ENCODE assay signal across 17 cellular contexts in the genomic region with DNA sequence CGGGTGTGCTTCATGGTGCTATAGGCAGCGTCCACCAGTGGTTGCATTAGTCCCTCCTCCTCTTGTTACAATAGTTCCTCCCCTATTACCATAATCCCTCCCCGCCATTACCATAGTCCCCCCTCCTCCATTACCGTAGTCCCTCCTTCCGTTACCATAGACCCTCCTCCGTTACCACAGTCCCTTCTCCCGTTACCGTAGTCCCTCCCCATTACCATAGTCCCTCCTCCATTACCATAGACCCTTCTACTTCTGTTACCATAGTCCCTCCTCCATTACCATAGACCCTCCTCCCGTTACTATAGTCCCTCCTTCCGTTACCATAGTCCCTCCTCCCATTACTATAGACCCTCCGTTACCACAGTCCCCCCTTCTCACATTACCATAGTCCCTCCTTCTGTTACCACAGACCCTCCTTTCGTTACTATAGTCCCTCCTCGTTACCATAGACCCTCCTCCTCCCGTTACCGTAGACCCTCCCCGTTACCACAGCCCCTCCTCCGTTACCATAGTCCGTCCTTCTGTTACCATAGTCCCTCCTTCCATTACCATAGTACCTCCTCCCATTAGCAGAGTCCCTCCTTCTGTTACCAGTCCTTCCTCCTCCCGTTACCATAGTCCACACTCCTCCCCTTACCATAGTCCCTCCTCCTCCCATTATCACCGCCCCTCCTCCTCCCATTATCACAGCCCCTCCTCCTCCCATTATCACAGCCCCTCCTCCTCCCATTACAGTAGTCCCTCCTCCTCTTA.
DNase-seq lines count a peak whose midpoint lies in the region; ATAC-seq, FAIRE-seq and TF ChIP-seq lines count a peak whose summit lies in the region.
"Had no signal": no experiment of that assay in that cellular context is flagged by ENCODE, and none has a peak within 500 bp of the region (broad histone marks: within the 10 kb centered on the region; RNA-seq: fewer than 3 reads in every experiment).

No MANE protein-coding gene starts in this region.

- H3K4me2 ChIP-seq in IMR-90 (ENCODE audit: low read depth, low read length) = no peak overlapping the region
- no peak overlapping the region for H3K4me2 ChIP-seq in H1 (ENCODE audit: insufficient read depth in 1 of 2, low read depth in 2 of 2, low read length in 2 of 2)
- no peak overlapping the region for H3K4me2 ChIP-seq in mesendoderm (ENCODE audit: low read length)

- no peaks in the 10 kb centered on the region for H3K27me3 ChIP-seq in IMR-90 (ENCODE audit: control insufficient read depth, insufficient read depth, low read length)
- no peaks in the 10 kb centered on the region for H3K27me3 ChIP-seq in H1 (replicated peaks in 1 of 4; ENCODE audit: control insufficient read depth in 3 of 4, extremely low read depth in 1 of 4, insufficient read depth in 3 of 4, low read length in 3 of 4)
- no peaks in the 10 kb centered on the region for H3K27me3 ChIP-seq in mesendoderm (ENCODE audit: insufficient read depth, low read length, poor library complexity)
- no peaks in the 10 kb centered on the region for H3K27me3 ChIP-seq in small intestine (ENCODE audit: control insufficient read depth in 2 of 2, insufficient read depth in 2 of 2, low read length in 2 of 2)
- H3K27me3 ChIP-seq: sigmoid colon had no signal

- H2BK120ac ChIP-seq in IMR-90 (ENCODE audit: low read depth, low read length) (no peak overlapping the region), H1 (replicated peaks; ENCODE audit: low read depth, low read length) (no peak overlapping the region), mesendoderm (ENCODE audit: low read depth, low read length) (no peak overlapping the region)

- CTCF ChIA-PET in IMR-90 (lab: Yijun Ruan, JAX) = no interaction called here
- CTCF ChIA-PET in H1 (lab: Charles Lee; ENCODE audit: partially characterized antibody) = no interaction called here

- H2BK12ac ChIP-seq in H1 (ENCODE audit: low read depth, low read length) = 0 out of 2 replicates have a peak overlapping the region, but pooled peaks have one; percentile 68

- dilution Hi-C loops in IMR-90 (cut with HindIII; ENCODE audit: low sequenced_read_pairs, unreplicated experiment) = no loop called here

- DNase-seq in Caki2 (ENCODE audit: low read depth) = peak; percentile 99
- no peak for DNase-seq in IMR-90
- peak in 1 of 2 experiments; percentile 23 for DNase-seq in H1 (ENCODE audit: low read depth in 1 of 2, low spot score in 2 of 2)
- DNase-seq in mesendoderm = peak; percentile 74
- no peak for DNase-seq in small intestine
- no peak for DNase-seq in GM19240 (ENCODE audit: insufficient read length, low spot score)
- no peak for DNase-seq in caudate nucleus (lab: John Stamatoyannopoulos, UW)
- DNase-seq: activated CD8-positive, alpha-beta memory T cell treated with anti-CD3 and anti-CD28 coated beads, Interleukin-2, amount 50 U/mL, for 4 hours; activated gamma-delta T cell; AML-193; GF-D8; MV-4-11; NCI-H2081; sigmoid colon had no signal

- no peaks in the 10 kb centered on the region for H3K9me3 ChIP-seq in IMR-90 (ENCODE audit: control insufficient read depth, insufficient read depth, low read length)
- H3K9me3 ChIP-seq in H1 (ENCODE audit: insufficient read depth in 2 of 2, low read depth in 1 of 2, low read length in 1 of 2) = no peaks in the 10 kb centered on the region
- H3K9me3 ChIP-seq in small intestine (ENCODE audit: control insufficient read depth, low read depth) = no peaks in the 10 kb centered on the region
- H3K9me3 ChIP-seq: sigmoid colon, thoracic aorta had no signal

- H3K14ac ChIP-seq in IMR-90 (replicated peaks; ENCODE audit: low read depth, low read length) = no peak overlapping the region
- H3K14ac ChIP-seq in H1 (ENCODE audit: insufficient read length) = no peak overlapping the region

- intact Hi-C loops in IMR-90 (cut with micrococcal nuclease) = no loop called here

- H3K56ac ChIP-seq in IMR-90 (ENCODE audit: extremely low read depth, insufficient read depth, low read length) (no peak overlapping the region), H1 (replicated peaks; ENCODE audit: insufficient read length, low read depth, low read length) (no peak overlapping the region), mesendoderm (ENCODE audit: low read length) (no peak overlapping the region)

- H3K4me3 ChIP-seq in IMR-90 (ENCODE audit: insufficient read depth, low read depth, low read length) (no peak overlapping the region), H1 (ENCODE audit: extremely low read depth in 1 of 4, insufficient read depth in 2 of 4, low read depth in 3 of 4, low read length in 4 of 4) (no peak overlapping the region), mesendoderm (ENCODE audit: low read length) (no peak overlapping the region), small intestine (ENCODE audit: low read depth in 1 of 2, low read length in 2 of 2) (no peak overlapping the region)
- H3K4me3 ChIP-seq: sigmoid colon, thoracic aorta had no signal

- H3K9ac ChIP-seq in IMR-90 (ENCODE audit: low read depth, low read length) = no peak overlapping the region
- H3K9ac ChIP-seq in H1 (replicated peaks in 1 of 4; ENCODE audit: extremely low read depth in 1 of 4, low read depth in 3 of 4, low read length in 3 of 4) = no peak overlapping the region
- no peak overlapping the region for H3K9ac ChIP-seq in mesendoderm (ENCODE audit: low read length)

- H3K18ac ChIP-seq in IMR-90 (ENCODE audit: low read depth, low read length) (no peak overlapping the region), H1 (ENCODE audit: extremely low read depth, low read length) (no peak overlapping the region), mesendoderm (ENCODE audit: low read length) (no peak overlapping the region)

- H3K4ac ChIP-seq in IMR-90 (ENCODE audit: low read depth, low read length) (no peak overlapping the region; the same call in 1 of the 2 replicates), H1 (replicated peaks; ENCODE audit: insufficient read length, low read depth, low read length) (no peak overlapping the region), mesendoderm (ENCODE audit: low read depth, low read length) (no peak overlapping the region)

- BruUV-seq in IMR-90 (replicated peaks; lab: Mats Ljungman, UMichigan) = no TSS peak

- H4K20me1 ChIP-seq in IMR-90 (ENCODE audit: insufficient read depth, low read length) (no peaks in the 10 kb centered on the region), H1 (replicated peaks in 1 of 2; ENCODE audit: control insufficient read depth in 1 of 2, insufficient read depth in 2 of 2, low read length in 2 of 2) (no peaks in the 10 kb centered on the region)

- peaks cover 4% of the 10 kb centered on the region; the same call in 1 of the 2 replicates for H3K23me2 ChIP-seq in H1 (ENCODE audit: low read depth, low read length)

- H3K9me1 ChIP-seq in IMR-90 (ENCODE audit: insufficient read depth, low read length) = peaks cover 3% of the 10 kb centered on the region; the same call in 1 of the 2 replicates

- H3K79me2 ChIP-seq in H1 (ENCODE audit: control insufficient read depth in 1 of 2, insufficient read depth in 2 of 2, low read length in 2 of 2) (no peaks in the 10 kb centered on the region), mesendoderm (ENCODE audit: control insufficient read depth, insufficient read depth, low read length) (no peaks in the 10 kb centered on the region)

- ATAC-seq in IMR-90 (ENCODE audit: low read depth) (no peak), GM18861 (IDR thresholded peaks at IDR 0.05; ENCODE audit: unreplicated experiment) (no peak)
- ATAC-seq: Panc1 had no signal

- FAIRE-seq in H1 (lab: Jason Lieb, UNC) = peak; percentile 70
- no peak for FAIRE-seq in small intestine (lab: Jason Lieb, UNC)

- H3K27ac ChIP-seq in IMR-90 (ENCODE audit: insufficient read depth, low read length) = no peak overlapping the region
- H3K27ac ChIP-seq in H1 (ENCODE audit: low read depth, low read length) = no peak overlapping the region
- no peak overlapping the region for H3K27ac ChIP-seq in mesendoderm (ENCODE audit: low read depth, low read length)
- H3K27ac ChIP-seq in small intestine (ENCODE audit: low read depth in 1 of 2, low read length in 1 of 2) = no peak overlapping the region
- no peak overlapping the region for H3K27ac ChIP-seq in caudate nucleus (ENCODE audit: low read depth, low read length)
- H3K27ac ChIP-seq: sigmoid colon, thoracic aorta had no signal

- 81% methylated on average over 8 of the region's 20 CpGs; no CpG with 5 or more reads in 1 of the 2 experiments for WGBS in IMR-90 (ENCODE audit: extremely low coverage in 2 of 2, insufficient read length in 1 of 2), 2 experiments
- WGBS in H1 (ENCODE audit: extremely low coverage in 1 of 2, insufficient coverage in 1 of 2, insufficient read length in 1 of 2, insufficient replicate concordance in 2 of 2, low coverage in 1 of 2, low lambda C conversion rate in 2 of 2, missing lambda C conversion rate in 1 of 2), 2 experiments = 83% methylated on average over 19 of the region's 20 CpGs; no CpG with 5 or more reads in 1 of the 2 experiments
- WGBS in mesendoderm (ENCODE audit: extremely low coverage, insufficient coverage, low lambda C conversion rate) = no CpG with 5 or more reads among the region's 20 CpGs
- WGBS in small intestine, 3 donors = 84 to 91% (median 89%) methylated on average over 20 of the region's 20 CpGs

- H2AK9ac ChIP-seq in IMR-90 (replicated peaks; ENCODE audit: low read depth, low read length, poor library complexity) = peak overlapping the region; percentile 16

- TF ChIP-seq EP300 in H1 (IDR thresholded peaks at IDR 0.05; ENCODE audit: borderline replicate concordance in 1 of 2, low read depth in 2 of 2, low read length in 2 of 2) = no peak

- POLR2A ChIA-PET in IMR-90 (lab: Charles Lee; ENCODE audit: unreplicated experiment) (no interaction called here), H1 (lab: Charles Lee; ENCODE audit: partially characterized antibody) (no interaction called here)

- H4K5ac ChIP-seq in IMR-90 (ENCODE audit: low read depth, low read length) (no peak overlapping the region), H1 (ENCODE audit: insufficient read length, low read depth, low read length) (no peak overlapping the region), mesendoderm (ENCODE audit: low read length) (no peak overlapping the region)

- H3K23ac ChIP-seq in IMR-90 (ENCODE audit: low read depth, low read length) (no peak overlapping the region), H1 (ENCODE audit: insufficient read length) (no peak overlapping the region), mesendoderm (ENCODE audit: low read length) (no peak overlapping the region)

- H2AFZ ChIP-seq in IMR-90 (replicated peaks; ENCODE audit: low read length, poor library complexity) (no peak overlapping the region), H1 (ENCODE audit: low read length) (no peak overlapping the region)

- H3K36me3 ChIP-seq in IMR-90 (ENCODE audit: control insufficient read depth, insufficient read depth, low read length) (peaks cover 10% of the 10 kb centered on the region), H1 (ENCODE audit: control insufficient read depth in 2 of 4, insufficient read depth in 4 of 4, low read length in 3 of 4) (no peaks in the 10 kb centered on the region; a peak in 1 of 8 replicates), mesendoderm (ENCODE audit: control insufficient read depth, insufficient read depth, low read length) (no peaks in the 10 kb centered on the region), small intestine (ENCODE audit: control insufficient read depth in 2 of 2, insufficient read depth in 2 of 2, low read length in 2 of 2) (no peaks in the 10 kb centered on the region)
- H3K36me3 ChIP-seq: sigmoid colon had no signal

- H2AK5ac ChIP-seq in IMR-90 (ENCODE audit: low read depth, low read length) (no peak overlapping the region), H1 (ENCODE audit: low read depth, low read length) (peak overlapping the region; percentile 66; the same call in 1 of the 2 replicates), mesendoderm (ENCODE audit: low read length) (no peak overlapping the region)

- H4K91ac ChIP-seq in IMR-90 (ENCODE audit: insufficient read depth, low read depth, low read length) (no peak overlapping the region), H1 (replicated peaks; ENCODE audit: insufficient read length, low read length) (no peak overlapping the region)

- H2BK20ac ChIP-seq in IMR-90 (ENCODE audit: low read depth, low read length) (no peak overlapping the region), H1 (ENCODE audit: low read length) (peak overlapping the region; percentile 86; the same call in 1 of the 2 replicates)

- in situ Hi-C loops in Caki2 (cut with HindIII; ENCODE audit: low pct_unique_long_range_greater_than_20kb, low sequenced_read_pairs) = no loop called here
- in situ Hi-C loops in IMR-90 (cut with MboI; ENCODE audit: low sequenced_read_pairs) = no loop called here

- no peak for TF ChIP-seq POLR2A in IMR-90 (IDR thresholded peaks at IDR 0.05; ENCODE audit: low read depth, low read length)
- TF ChIP-seq POLR2A in H1 (IDR thresholded peaks at IDR 0.05; ENCODE audit: control extremely low read depth in 1 of 2, low read depth in 2 of 2, low read length in 2 of 2) = no peak

- H2BK15ac ChIP-seq in IMR-90 (ENCODE audit: low read depth, low read length) (no peak overlapping the region), H1 (ENCODE audit: low read length) (peak overlapping the region; percentile 61; the same call in 1 of the 2 replicates), mesendoderm (replicated peaks; ENCODE audit: low read depth) (no peak overlapping the region)

- H2BK5ac ChIP-seq in IMR-90 (ENCODE audit: low read depth, low read length, poor library complexity, severe bottlenecking) (no peak overlapping the region), H1 (ENCODE audit: low read depth, low read length) (no peak overlapping the region; the same call in 1 of the 2 replicates), mesendoderm (ENCODE audit: low read length) (no peak overlapping the region)

- no peak for TF ChIP-seq RAD21 in IMR-90 (IDR thresholded peaks at IDR 0.05; ENCODE audit: low read length)
- TF ChIP-seq RAD21 in H1 (IDR thresholded peaks at IDR 0.05 in 1 of 2, conservative IDR thresholded peaks at IDR 0.05 in 1 of 2; ENCODE audit: low read depth in 2 of 2, low read length in 2 of 2) = no peak

- no peak for TF ChIP-seq CTCF in IMR-90 (conservative IDR thresholded peaks at IDR 0.05; ENCODE audit: low read depth, low read length)
- TF ChIP-seq CTCF in H1 (IDR thresholded peaks at IDR 0.05; ENCODE audit: control extremely low read depth in 1 of 3, insufficient read depth in 1 of 3, low read depth in 1 of 3, low read length in 3 of 3) = no peak

- H3K79me1 ChIP-seq in IMR-90 (ENCODE audit: low read depth in 1 of 2, low read length in 2 of 2) = peaks cover 3% of the 10 kb centered on the region in 2 experiments; a peak in 1 of 4 replicates
- peaks cover 4% of the 10 kb centered on the region; the same call in 1 of the 2 replicates for H3K79me1 ChIP-seq in H1 (ENCODE audit: low read depth, low read length)
- H3K79me1 ChIP-seq in mesendoderm (ENCODE audit: low read length) = no peaks in the 10 kb centered on the region

- no peak overlapping the region for H4K8ac ChIP-seq in IMR-90 (ENCODE audit: low read depth in 2 of 2, low read length in 2 of 2)
- H4K8ac ChIP-seq in H1 (ENCODE audit: extremely low read depth, insufficient read depth, low read length) = no peak overlapping the region
- H4K8ac ChIP-seq in mesendoderm (ENCODE audit: low read depth, low read length) = no peak overlapping the region

- H3K4me1 ChIP-seq in IMR-90 (ENCODE audit: control insufficient read depth, insufficient read depth, low read length) (no peaks in the 10 kb centered on the region), H1 (replicated peaks in 1 of 4; ENCODE audit: control insufficient read depth in 3 of 4, insufficient read depth in 4 of 4, low read length in 3 of 4) (peaks cover 0 to 3% (median 0%) of the 10 kb centered on the region in 4 experiments; a peak in 1 of 7 replicates), mesendoderm (ENCODE audit: control insufficient read depth, low read depth, low read length) (no peaks in the 10 kb centered on the region), small intestine (ENCODE audit: control insufficient read depth in 2 of 2, insufficient read depth in 1 of 2, low read depth in 1 of 2, low read length in 1 of 2) (no peaks in the 10 kb centered on the region)
- H3K4me1 ChIP-seq: sigmoid colon had no signal

Comparison
In these comparisons a context has a peak if more than half of its experiments do, and no peak if none do; other contexts are left out.
1. DNase-seq: peak in Caki2 (single experiment) and mesendoderm (single experiment); none in IMR-90 (single experiment), small intestine (single experiment), GM19240 (single experiment) and caudate nucleus (0 of 61).